19 cellular contexts compared by ENCODE assay signal in genomic region chr18:43606800-43607199, GRCh38.
"Had no signal": no experiment of that assay in that cellular context is flagged by ENCODE, and none has a peak within 500 bp of the region (broad histone marks: within the 10 kb centered on the region; RNA-seq: fewer than 3 reads in every experiment).

No MANE protein-coding gene starts in this region.

- H3K27ac Mint-ChIP-seq: activated T-helper 17 cell treated with anti-CD3 and anti-CD28 coated beads, Interleukin-2, amount 50 U/mL, for 72 hours; dendritic cell treated with granulocyte-macrophage colony-stimulating factor and Interleukin-4, amounts not matched to agents 40 ng/mL and 50 ng/mL, for 4 days had no signal

- H3K4me1 ChIP-seq: left lung, suprapubic skin, upper lobe of left lung had no signal

- H3K4me3 ChIP-seq: left lung, mucosa of descending colon, smooth muscle cell, suprapubic skin, upper lobe of left lung had no signal

- H3K27ac ChIP-seq: brain microvascular endothelial cell, left lung, suprapubic skin, upper lobe of left lung had no signal

- H3K4me1 Mint-ChIP-seq: activated T-helper 17 cell treated with anti-CD3 and anti-CD28 coated beads, Interleukin-2, amount 50 U/mL, for 72 hours; naive thymus-derived CD8-positive, alpha-beta T cell had no signal

- H3K27me3 Mint-ChIP-seq: activated T-helper 17 cell treated with anti-CD3 and anti-CD28 coated beads, Interleukin-2, amount 50 U/mL, for 72 hours; dendritic cell treated with granulocyte-macrophage colony-stimulating factor and Interleukin-4, amounts not matched to agents 40 ng/mL and 50 ng/mL, for 4 days; naive thymus-derived CD8-positive, alpha-beta T cell had no signal

- H3K4me3 Mint-ChIP-seq: activated T-helper 17 cell treated with anti-CD3 and anti-CD28 coated beads, Interleukin-2, amount 50 U/mL, for 72 hours; dendritic cell treated with granulocyte-macrophage colony-stimulating factor and Interleukin-4, amounts not matched to agents 40 ng/mL and 50 ng/mL, for 4 days; naive thymus-derived CD8-positive, alpha-beta T cell had no signal

- DNase-seq: activated CD4-positive, CD25-positive, alpha-beta regulatory T cell treated with anti-CD3 and anti-CD28 coated beads, Interleukin-2, amount 50 U/mL, for 72 hours; activated naive CD4-positive, alpha-beta T cell treated with Interleukin-2 at 50 U/mL for 16 hours; anterior cingulate cortex; brain microvascular endothelial cell; cerebellar nuclear complex; effector memory CD4-positive, alpha-beta T cell; foreskin fibroblast; hippocampal formation; kidney; mammary epithelial cell; mucosa of descending colon; naive thymus-derived CD8-positive, alpha-beta T cell; stimulated activated naive CD8-positive, alpha-beta T cell treated with anti-CD3 and anti-CD28 coated beads, Interleukin-15, Interleukin-2, amounts not matched to agents 100 U/mL and 50 U/mL, for 24 hours; upper lobe of left lung had no signal

- H3K27me3 ChIP-seq: brain microvascular endothelial cell, left lung, suprapubic skin, upper lobe of left lung had no signal

- H3K36me3 ChIP-seq: brain microvascular endothelial cell, left lung, suprapubic skin, upper lobe of left lung had no signal
